Comparison of ENCODE assay signal across 12 cellular contexts in the genomic region with DNA sequence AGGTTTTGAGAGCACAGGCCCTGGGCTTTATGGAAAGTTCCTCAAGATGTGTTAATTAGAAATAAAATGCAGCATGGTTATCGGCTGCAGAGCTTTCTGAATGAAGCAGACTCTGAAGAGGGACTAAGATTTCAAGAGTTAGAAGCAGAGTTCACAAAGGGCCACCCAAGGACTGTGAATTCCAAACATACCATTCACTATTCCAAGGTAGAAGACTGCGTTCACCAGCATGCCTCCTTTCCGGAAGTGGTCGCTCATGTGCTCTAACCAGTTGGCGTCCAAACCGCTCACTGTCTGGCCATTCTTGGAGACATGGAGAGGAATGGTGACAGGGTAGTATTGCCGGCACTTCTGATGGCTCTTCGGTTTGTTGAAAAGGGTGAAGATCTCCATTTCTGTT.
DNase-seq lines count a peak whose midpoint lies in the region; ATAC-seq and TF ChIP-seq lines count a peak whose summit lies in the region.
"Had no signal": no experiment of that assay in that cellular context is flagged by ENCODE, and none has a peak within 500 bp of the region (broad histone marks: within the 10 kb centered on the region; RNA-seq: fewer than 3 reads in every experiment).

No MANE protein-coding gene starts in this region.

- H3K36me3 ChIP-seq in DOHH2 (ENCODE audit: control insufficient read depth, low read length) (peaks cover 100% of the 10 kb centered on the region), gastroesophageal sphincter (peaks cover 0 to 28% of the 10 kb centered on the region in 2 donors), transverse colon (no peaks in the 10 kb centered on the region)

- no peak overlapping the region for H3K4me3 Mint-ChIP-seq in T-helper 17 cell
- H3K4me3 Mint-ChIP-seq in osteocyte (ENCODE audit: unreplicated experiment): no peak overlapping the region

- H3K9me3 Mint-ChIP-seq in osteocyte (ENCODE audit: unreplicated experiment): no peaks in the 10 kb centered on the region

- H3K9me3 ChIP-seq in DOHH2 (ENCODE audit: control insufficient read depth, insufficient read depth, low read length) (no peaks in the 10 kb centered on the region), T-helper 17 cell (ENCODE audit: control insufficient read depth, low read length, poor library complexity, severe bottlenecking) (no peaks in the 10 kb centered on the region), gastroesophageal sphincter (no peaks in the 10 kb centered on the region), transverse colon (no peaks in the 10 kb centered on the region)
- H3K9me3 ChIP-seq: upper lobe of left lung had no signal

- TF ChIP-seq EP300 in gastroesophageal sphincter (IDR thresholded peaks at IDR 0.05): no peak
- no peak for TF ChIP-seq EP300 in transverse colon (IDR thresholded peaks at IDR 0.05; ENCODE audit: low read depth)

- peaks cover 98% of the 10 kb centered on the region for H3K79me2 ChIP-seq in DOHH2 (ENCODE audit: control insufficient read depth, low read length)

- DNase-seq in T-helper 17 cell (no peak), osteocyte (ENCODE audit: extremely low spot score, unreplicated experiment) (no peak), T-helper 9 cell (no peak), ecto neural progenitor cell (ENCODE audit: low spot score) (no peak), transverse colon (no peak)
- no peak for DNase-seq in stimulated activated CD4-positive, alpha-beta T cell treated with anti-CD3 and anti-CD28 coated beads, Interleukin-4, amount 100 ng/mL, for 4 hours
- DNase-seq: C1 segment of cervical spinal cord, left colon, NCI-H1436, upper lobe of left lung had no signal

- peaks cover 37% of the 10 kb centered on the region for H3K4me1 Mint-ChIP-seq in T-helper 17 cell
- peaks cover 49% of the 10 kb centered on the region for H3K4me1 Mint-ChIP-seq in osteocyte (ENCODE audit: unreplicated experiment)

- no peaks in the 10 kb centered on the region for H3K27me3 Mint-ChIP-seq in T-helper 17 cell
- no peaks in the 10 kb centered on the region for H3K27me3 Mint-ChIP-seq in osteocyte (ENCODE audit: unreplicated experiment)

- peak overlapping the region; percentile 63 for H3K27ac Mint-ChIP-seq in T-helper 17 cell
- H3K27ac Mint-ChIP-seq in osteocyte (ENCODE audit: unreplicated experiment): peak overlapping the region; percentile 69

- 54 to 89% methylated on average over 6 to 8 of the region's 8 CpGs for WGBS in gastroesophageal sphincter (ENCODE audit: low coverage in 1 of 2), 2 donors
- WGBS in transverse colon (ENCODE audit: low coverage in 1 of 2), 2 donors: 92 to 95% methylated on average over 7 to 8 of the region's 8 CpGs

- in situ Hi-C loops in transverse colon (cut with MboI; ENCODE audit: low pct_ligation_motif_present in 1 of 4, low pct_unique_long_range_greater_than_20kb in 1 of 4, low sequenced_read_pairs in 3 of 4): no loop called here

- TF ChIP-seq CTCF in DOHH2 (IDR thresholded peaks at IDR 0.05; ENCODE audit: low read depth, low read length, poor library complexity, severe bottlenecking) (no peak), gastroesophageal sphincter (IDR thresholded peaks at IDR 0.05) (no peak), osteocyte (IDR thresholded peaks at IDR 0.05) (no peak), transverse colon (IDR thresholded peaks at IDR 0.05) (no peak)

- intact Hi-C loops in transverse colon (cut with DNase I; ENCODE audit: low total_unique reads): no loop called here

- ATAC-seq in T-helper 17 cell (no peak), gastroesophageal sphincter (no peak)
- ATAC-seq: left colon had no signal

- no peaks in the 10 kb centered on the region for H3K9me2 ChIP-seq in DOHH2 (replicated peaks; ENCODE audit: control insufficient read depth, low read length)

- H4K20me1 ChIP-seq in DOHH2 (ENCODE audit: control insufficient read depth, insufficient read depth, low read depth, low read length): peaks cover 8% of the 10 kb centered on the region; the same call in 1 of the 2 replicates

- no peak overlapping the region for H3K4me2 ChIP-seq in DOHH2 (ENCODE audit: low read length)

- H3K36me3 Mint-ChIP-seq in T-helper 17 cell (ENCODE audit: low read depth) (peaks cover 2% of the 10 kb centered on the region), osteocyte (ENCODE audit: unreplicated experiment) (peaks cover 55% of the 10 kb centered on the region)

- H3K4me3 ChIP-seq in DOHH2 (ENCODE audit: low read length) (no peak overlapping the region), gastroesophageal sphincter (no peak overlapping the region), transverse colon (no peak overlapping the region)
- H3K4me3 ChIP-seq: upper lobe of left lung had no signal

- H3K27me3 ChIP-seq in DOHH2 (ENCODE audit: control insufficient read depth, low read length): no peaks in the 10 kb centered on the region
- H3K27me3 ChIP-seq in gastroesophageal sphincter: no peaks in the 10 kb centered on the region
- no peaks in the 10 kb centered on the region for H3K27me3 ChIP-seq in transverse colon
- H3K27me3 ChIP-seq: upper lobe of left lung had no signal

- H3F3A ChIP-seq in DOHH2 (ENCODE audit: control insufficient read depth, insufficient read depth): peaks cover 31% of the 10 kb centered on the region

- peaks cover 94% of the 10 kb centered on the region for H3K4me1 ChIP-seq in DOHH2 (ENCODE audit: control insufficient read depth, low read length)
- peaks cover 0 to 66% (median 48%) of the 10 kb centered on the region in 3 donors for H3K4me1 ChIP-seq in gastroesophageal sphincter
- H3K4me1 ChIP-seq in transverse colon: peaks cover 0 to 29% (median 5%) of the 10 kb centered on the region in 4 donors

- no peak for TF ChIP-seq POLR2A in gastroesophageal sphincter (IDR thresholded peaks at IDR 0.05)
- no peak for TF ChIP-seq POLR2A in transverse colon (IDR thresholded peaks at IDR 0.05)

- H3K27ac ChIP-seq in DOHH2 (ENCODE audit: low read depth, low read length) (peak overlapping the region; percentile 87), gastroesophageal sphincter (peak overlapping the region; percentile 77 to 88 (median 82)), transverse colon (no peak overlapping the region)

Comparison
In these comparisons a context has a peak if more than half of its experiments do, and no peak if none do; other contexts are left out.
1. H3K27ac ChIP-seq: peak in DOHH2 (single experiment) and gastroesophageal sphincter (4 of 4); none in transverse colon (0 of 4).